25 cellular contexts compared by ENCODE assay signal in genomic region chr6:8437813-8438212, GRCh38.
"Had no signal": no experiment of that assay in that cellular context is flagged by ENCODE, and none has a peak within 500 bp of the region (broad histone marks: within the 10 kb centered on the region; RNA-seq: fewer than 3 reads in every experiment).

No MANE protein-coding gene starts in this region.

- H3K36me3 ChIP-seq: adrenal gland, breast epithelium, SJCRH30 had no signal

- H3K9me3 ChIP-seq: adrenal gland, breast epithelium, SJCRH30, SK-N-SH had no signal

- H3K27ac Mint-ChIP-seq: activated CD4-positive, alpha-beta memory T cell treated with anti-CD3 and anti-CD28 coated beads for 36 hours; activated CD4-positive, alpha-beta T cell treated with anti-CD3 and anti-CD28 coated beads, Interleukin-2, amount 10 ng/mL, durations not matched to agents 7 days and 5 days had no signal

- H3K4me3 Mint-ChIP-seq: activated CD4-positive, alpha-beta memory T cell treated with anti-CD3 and anti-CD28 coated beads for 36 hours; activated CD4-positive, alpha-beta T cell treated with anti-CD3 and anti-CD28 coated beads, Interleukin-2, amount 10 ng/mL, durations not matched to agents 7 days and 5 days; activated naive CD8-positive, alpha-beta T cell treated with anti-CD3 and anti-CD28 coated beads, Interleukin-2, amount 10 ng/mL, durations not matched to agents 7 days and 5 days had no signal

- H3K4me3 ChIP-seq: adrenal gland, breast epithelium, SJCRH30 had no signal

- H3K4me1 ChIP-seq: SJCRH30 had no signal

- H3K9me3 Mint-ChIP-seq: activated CD4-positive, alpha-beta memory T cell treated with anti-CD3 and anti-CD28 coated beads for 36 hours had no signal

- H3K27me3 ChIP-seq: adrenal gland, breast epithelium, SJCRH30 had no signal

- H3K27me3 Mint-ChIP-seq: activated CD4-positive, alpha-beta memory T cell treated with anti-CD3 and anti-CD28 coated beads for 36 hours; activated CD4-positive, alpha-beta T cell treated with anti-CD3 and anti-CD28 coated beads, Interleukin-2, amount 10 ng/mL, durations not matched to agents 7 days and 5 days; activated naive CD8-positive, alpha-beta T cell treated with anti-CD3 and anti-CD28 coated beads, Interleukin-2, amount 10 ng/mL, durations not matched to agents 7 days and 5 days had no signal

- ATAC-seq: activated CD4-positive, CD25-positive, alpha-beta regulatory T cell treated with anti-CD3 and anti-CD28 coated beads, Interleukin-2, amount 50 U/mL, for 24 hours; Panc1 had no signal

- DNase-seq: activated CD4-positive, alpha-beta memory T cell treated with anti-CD3 and anti-CD28 coated beads for 36 hours; activated CD4-positive, alpha-beta T cell treated with anti-CD3 and anti-CD28 coated beads, Interleukin-2, amount 10 ng/mL, durations not matched to agents 7 days and 5 days; activated CD8-positive, alpha-beta memory T cell treated with anti-CD3 and anti-CD28 coated beads for 24 hours; activated naive CD4-positive, alpha-beta T cell treated with anti-CD3 and anti-CD28 coated beads, Interleukin-2, amount 50 U/mL, for 16 hours; activated naive CD8-positive, alpha-beta T cell treated with anti-CD3 and anti-CD28 coated beads, Interleukin-2, amount 10 ng/mL, durations not matched to agents 7 days and 5 days; activated T-cell treated with anti-CD3 and anti-CD28 coated beads for 4 hours; activated T-cell treated with anti-CD3 and anti-CD28 coated beads, Interleukin-2, amount 50 U/mL, for 48 hours; adrenal gland; anterior cingulate cortex; caudate nucleus; NCI-H1092; NCI-H1417; NCI-H1930; NCI-H2171; NCI-H2227 treated with DMSO at 0.1 percent for 48 hours; NCI-H446 treated with DMSO at 0.1 percent for 48 hours; NCI-H82; NK-92 treated with Interleukin-12 subunit alpha and Interleukin-12 subunit beta, amount 100 ng/mL, for 24 hours; Right ventricle myocardium superior; SJCRH30; SK-N-SH had no signal

- H3K27ac ChIP-seq: adrenal gland, breast epithelium, RWPE1, SJCRH30 had no signal
